25 cellular contexts compared by ENCODE assay signal in genomic region chr7:26093023-26093422, GRCh38.
"Had no signal": no experiment of that assay in that cellular context is flagged by ENCODE, and none has a peak within 500 bp of the region (broad histone marks: within the 10 kb centered on the region; RNA-seq: fewer than 3 reads in every experiment).

No MANE protein-coding gene starts in this region.

- H3K36me3 ChIP-seq: esophagus muscularis mucosa, heart left ventricle, spleen, suprapubic skin, tibial artery, upper lobe of right lung had no signal

- FAIRE-seq: kidney had no signal

- H3K27me3 Mint-ChIP-seq: activated CD4-positive, alpha-beta T cell treated with anti-CD3 and anti-CD28 coated beads, Interleukin-2, amount 10 ng/mL, durations not matched to agents 24 days and 14 days; activated CD8-positive, alpha-beta T cell treated with anti-CD3 and anti-CD28 coated beads for 36 hours; central memory CD8-positive, alpha-beta T cell; dendritic cell treated with granulocyte-macrophage colony-stimulating factor and Interleukin-4, amounts not matched to agents 40 ng/mL and 50 ng/mL, for 4 days had no signal

- H3K9me3 Mint-ChIP-seq: activated CD8-positive, alpha-beta T cell treated with anti-CD3 and anti-CD28 coated beads for 36 hours; central memory CD8-positive, alpha-beta T cell; immature natural killer cell; nephron had no signal

- H3K27ac Mint-ChIP-seq: activated CD4-positive, alpha-beta T cell treated with anti-CD3 and anti-CD28 coated beads, Interleukin-2, amount 10 ng/mL, durations not matched to agents 24 days and 14 days; activated CD8-positive, alpha-beta T cell treated with anti-CD3 and anti-CD28 coated beads for 36 hours; activated T-cell treated with anti-CD3 and anti-CD28 coated beads, Interleukin-2, amount 50 U/mL, for 72 hours; dendritic cell treated with granulocyte-macrophage colony-stimulating factor and Interleukin-4, amounts not matched to agents 40 ng/mL and 50 ng/mL, for 4 days; immature natural killer cell; nephron had no signal

- H3K4me1 ChIP-seq: tibial artery, upper lobe of right lung had no signal

- H3K4me3 ChIP-seq: esophagus muscularis mucosa, heart left ventricle, spleen, suprapubic skin, tibial artery, upper lobe of right lung had no signal

- DNase-seq: activated CD4-positive, alpha-beta T cell treated with anti-CD3 and anti-CD28 coated beads, Interleukin-2, amount 10 ng/mL, durations not matched to agents 24 days and 14 days; activated CD4-positive, CD25-positive, alpha-beta regulatory T cell treated with anti-CD3 and anti-CD28 coated beads, Interleukin-2, amount 50 U/mL, for 72 hours; activated CD8-positive, alpha-beta T cell treated with anti-CD3 and anti-CD28 coated beads for 36 hours; activated naive CD4-positive, alpha-beta T cell treated with Interleukin-2 at 50 U/mL for 16 hours; activated T-cell treated with anti-CD3 and anti-CD28 coated beads, Interleukin-2, amount 50 U/mL, for 72 hours; amygdala; foreskin keratinocyte; heart left ventricle; hypothalamus; immature natural killer cell; kidney; left colon; mesenchymal stem cell; posterior cingulate gyrus; right cardiac atrium; spleen; stimulated activated naive CD4-positive, alpha-beta T cell; T-helper 2 cell; tibial artery; upper lobe of right lung had no signal

- H3K4me3 Mint-ChIP-seq: activated CD4-positive, alpha-beta T cell treated with anti-CD3 and anti-CD28 coated beads, Interleukin-2, amount 10 ng/mL, durations not matched to agents 24 days and 14 days; activated CD8-positive, alpha-beta T cell treated with anti-CD3 and anti-CD28 coated beads for 36 hours; activated T-cell treated with anti-CD3 and anti-CD28 coated beads, Interleukin-2, amount 50 U/mL, for 72 hours; central memory CD8-positive, alpha-beta T cell; dendritic cell treated with granulocyte-macrophage colony-stimulating factor and Interleukin-4, amounts not matched to agents 40 ng/mL and 50 ng/mL, for 4 days; immature natural killer cell; nephron had no signal

- ATAC-seq: activated CD8-positive, alpha-beta T cell treated with anti-CD3 and anti-CD28 coated beads for 36 hours; activated T-cell treated with anti-CD3 and anti-CD28 coated beads, Interleukin-2, amount 50 U/mL, for 72 hours; foreskin keratinocyte; heart left ventricle; left colon; right cardiac atrium; upper lobe of right lung had no signal

- H3K27me3 ChIP-seq: foreskin keratinocyte, spleen, suprapubic skin, tibial artery, upper lobe of right lung had no signal

- H3K9me3 ChIP-seq: esophagus muscularis mucosa, heart left ventricle, suprapubic skin, tibial artery, upper lobe of right lung had no signal

- H3K27ac ChIP-seq: esophagus muscularis mucosa, foreskin keratinocyte, heart left ventricle, spleen, suprapubic skin, tibial artery, upper lobe of right lung had no signal

- H3K36me3 Mint-ChIP-seq: immature natural killer cell had no signal
